ENCODE assay signal across 10 cellular contexts in genomic region chr11:114168691-114169090, GRCh38.
A peak's percentile ranks its signal among the peaks of the same experiment; 100 is the strongest.
DNase-seq lines count a peak whose midpoint lies in the region; ATAC-seq and TF ChIP-seq lines count a peak whose summit lies in the region.
"Had no signal": no experiment of that assay in that cellular context is flagged by ENCODE, and none has a peak within 500 bp of the region (broad histone marks: within the 10 kb centered on the region; RNA-seq: fewer than 3 reads in every experiment).

No MANE protein-coding gene starts in this region.

- peaks cover 81% of the 10 kb centered on the region for H3K4me1 Mint-ChIP-seq in central memory CD8-positive, alpha-beta T cell

- no peak overlapping the region for H2BK5ac ChIP-seq in neuronal stem cell (ENCODE audit: low read length)

- TF ChIP-seq CTCF in 22Rv1 (IDR thresholded peaks at IDR 0.05) (no peak), HEK293 (tag by site-specific recombination; IDR thresholded peaks at IDR 0.05) (no peak)

- H3K9me3 Mint-ChIP-seq in central memory CD8-positive, alpha-beta T cell: no peaks in the 10 kb centered on the region
- H3K9me3 Mint-ChIP-seq: GM23338 had no signal

- H3K4me3 Mint-ChIP-seq in central memory CD8-positive, alpha-beta T cell: peak overlapping the region; percentile 36
- H3K4me3 Mint-ChIP-seq: GM23338 had no signal

- H3K27me3 ChIP-seq in neuronal stem cell (ENCODE audit: control insufficient read depth in 3 of 3, insufficient read depth in 3 of 3, low read depth in 1 of 3, low read length in 3 of 3): no peaks in the 10 kb centered on the region

- H3K23ac ChIP-seq in neuronal stem cell (ENCODE audit: low read depth, low read length, poor library complexity): peak overlapping the region; percentile 21

- H3K9me3 ChIP-seq in HEK293 (ENCODE audit: control insufficient read depth, insufficient read depth, low read depth, low read length) (no peaks in the 10 kb centered on the region), neuronal stem cell (replicated peaks in 1 of 2; ENCODE audit: control insufficient read depth in 2 of 2, insufficient read depth in 1 of 2, low read depth in 1 of 2, low read length in 2 of 2) (no peaks in the 10 kb centered on the region)

- no peak overlapping the region for H3K27ac Mint-ChIP-seq in central memory CD8-positive, alpha-beta T cell (ENCODE audit: low read depth)
- H3K27ac Mint-ChIP-seq: GM23338 had no signal

- peaks cover 13% of the 10 kb centered on the region for H3K4me1 ChIP-seq in HEK293 (ENCODE audit: control insufficient read depth, insufficient read depth, low read length)
- peaks cover 62 to 73% of the 10 kb centered on the region in 2 donors for H3K4me1 ChIP-seq in neuronal stem cell (ENCODE audit: control insufficient read depth in 2 of 2, insufficient read depth in 1 of 2, low read depth in 1 of 2, low read length in 2 of 2)

- H3K4ac ChIP-seq in neuronal stem cell (ENCODE audit: low read length): no peak overlapping the region

- H3K18ac ChIP-seq in neuronal stem cell (ENCODE audit: low read length): peak overlapping the region; percentile 13

- POLR2A ChIA-PET in HEK293 (lab: Yijun Ruan, JAX): interaction anchor here (1.7 to 1.8 kb wide), 2 partner anchors 8 to 14 kb away, joined by 3 to 4 read pairs; no protein-coding TSS in a partner anchor

- no peak for DNase-seq in central memory CD8-positive, alpha-beta T cell (ENCODE audit: low spot score in 2 of 2)
- no peak for DNase-seq in neuronal stem cell (ENCODE audit: low spot score)
- no peak for DNase-seq in DMS79 (lab: John Stamatoyannopoulos, UW)
- DNase-seq in DMS153 (lab: John Stamatoyannopoulos, UW): no peak
- DNase-seq: islet precursor cell had no signal

- H3K9ac ChIP-seq in neuronal stem cell (ENCODE audit: low read depth, low read length, poor library complexity): peak overlapping the region; percentile 37

- no peak for ATAC-seq in central memory CD8-positive, alpha-beta T cell (replicated peaks; ENCODE audit: extremely low read depth, poor library complexity, severe bottlenecking)
- no peak for ATAC-seq in HG03354 (IDR thresholded peaks at IDR 0.05; ENCODE audit: poor library complexity, severe bottlenecking, unreplicated experiment)
- ATAC-seq in HG03039 (IDR thresholded peaks at IDR 0.05; ENCODE audit: unreplicated experiment): no peak
- ATAC-seq: GM23338 had no signal

- peak overlapping the region; percentile 80 for H2AK5ac ChIP-seq in neuronal stem cell (ENCODE audit: low read depth, low read length)

- H2BK12ac ChIP-seq in neuronal stem cell (ENCODE audit: low read length): peak overlapping the region; percentile 95

- H3K4me3 ChIP-seq in HEK293 (ENCODE audit: low read depth, low read length) (no peak overlapping the region), neuronal stem cell (ENCODE audit: low read length in 2 of 2) (no peak overlapping the region)
- H3K4me3 ChIP-seq: GM23338 had no signal

- no CpG with 5 or more reads among the region's 1 CpG for WGBS in neuronal stem cell (ENCODE audit: extremely low coverage in 2 of 2, insufficient read length in 2 of 2, insufficient replicate concordance in 1 of 2), 2 donors

- H2AFZ ChIP-seq in neuronal stem cell (ENCODE audit: low read length): no peak overlapping the region

- H3K36me3 Mint-ChIP-seq in central memory CD8-positive, alpha-beta T cell (ENCODE audit: insufficient read depth): no peaks in the 10 kb centered on the region

- peak overlapping the region; percentile 70 for H2BK15ac ChIP-seq in neuronal stem cell (ENCODE audit: low read length)

- H3K79me1 ChIP-seq in neuronal stem cell (ENCODE audit: low read depth, low read length): peaks cover 12% of the 10 kb centered on the region

- H3K36me3 ChIP-seq in HEK293 (ENCODE audit: control insufficient read depth in 2 of 2, insufficient read depth in 1 of 2, low read length in 2 of 2) (no peaks in the 10 kb centered on the region), neuronal stem cell (replicated peaks in 1 of 2; ENCODE audit: control insufficient read depth in 2 of 2, insufficient read depth in 2 of 2, low read length in 2 of 2) (peaks cover 0 to 5% of the 10 kb centered on the region in 2 donors)

- no peak overlapping the region for H4K91ac ChIP-seq in neuronal stem cell (ENCODE audit: low read depth, low read length, poor library complexity)

- no peak overlapping the region for H3K4me2 ChIP-seq in neuronal stem cell (ENCODE audit: insufficient read depth, low read length, poor library complexity, severe bottlenecking)
- H3K4me2 ChIP-seq: GM23338 had no signal

- no peak overlapping the region for H4K8ac ChIP-seq in neuronal stem cell (ENCODE audit: low read depth, low read length)

- H3K27me3 Mint-ChIP-seq in central memory CD8-positive, alpha-beta T cell: no peaks in the 10 kb centered on the region

- H3K14ac ChIP-seq in neuronal stem cell (ENCODE audit: low read length): peak overlapping the region; percentile 95

- CTCF ChIA-PET in HEK293 (lab: Yijun Ruan, JAX): interaction anchor here (0.6 to 3.4 kb wide), 4 partner anchors 11 to 193 kb away, joined by 3 to 12 read pairs (median 7); no protein-coding TSS in a partner anchor

- H2BK120ac ChIP-seq in neuronal stem cell (ENCODE audit: low read depth, low read length): peak overlapping the region; percentile 2

- H3K27ac ChIP-seq in 22Rv1: peak overlapping the region; percentile 98
- no peak overlapping the region for H3K27ac ChIP-seq in HEK293 (ENCODE audit: extremely low read depth, low read depth, low read length)
- H3K27ac ChIP-seq in neuronal stem cell (replicated peaks; ENCODE audit: low read length): no peak overlapping the region

TF ChIP-seq in HEK293, 187 proteins besides CTCF, POLR2A, EP300 and RAD21:
- TF ChIP-seq ZBTB10 (tag by site-specific recombination; IDR thresholded peaks at IDR 0.05) (no peak), SCRT1 (tag by site-specific recombination; IDR thresholded peaks at IDR 0.05; ENCODE audit: borderline replicate concordance) (no peak), GLIS1 (tag by site-specific recombination; IDR thresholded peaks at IDR 0.05) (peak; percentile 33; the same call in 1 of the 2 replicates), ZBTB7A (tag by site-specific recombination; IDR thresholded peaks at IDR 0.05; ENCODE audit: low read depth) (no peak)
TF ChIP-seq in HEK293: peak in this region for 1.
